10 cellular contexts compared by ENCODE assay signal in genomic region chr17:57370051-57370581, GRCh38.
DNase-seq lines count a peak whose midpoint lies in the region; ATAC-seq and TF ChIP-seq lines count a peak whose summit lies in the region.
"Had no signal": no experiment of that assay in that cellular context is flagged by ENCODE, and none has a peak within 500 bp of the region (broad histone marks: within the 10 kb centered on the region; RNA-seq: fewer than 3 reads in every experiment).

No MANE protein-coding gene starts in this region.

- peak overlapping the region; percentile 87; the same call in 1 of the 2 replicates for H3K27ac ChIP-seq in MM.1S (ENCODE audit: low read length)

- H3K27ac Mint-ChIP-seq in activated naive CD8-positive, alpha-beta T cell treated with anti-CD3 and anti-CD28 coated beads, Interleukin-2, amount 50 U/mL, for 24 hours = peak overlapping the region; percentile 31
- H3K27ac Mint-ChIP-seq in activated naive CD8-positive, alpha-beta T cell treated with anti-CD3 and anti-CD28 coated beads for 36 hours = no peak overlapping the region
- H3K27ac Mint-ChIP-seq in activated T-helper 2 cell treated with anti-CD3 and anti-CD28 coated beads, Interferon-gamma antibody, Interleukin-2, Interleukin-4, amounts not matched to agents 10 μg/mL and 5 μg/mL and 100 μg/mL, durations not matched to agents 14 hours and 24 hours and 36 hours = no peak overlapping the region
- H3K27ac Mint-ChIP-seq: CD4-positive, alpha-beta T cell had no signal

- H3K36me3 ChIP-seq in MM.1S (replicated peaks; ENCODE audit: insufficient read depth, low read length) = no peaks in the 10 kb centered on the region

- peaks cover 14% of the 10 kb centered on the region for H3K36me3 Mint-ChIP-seq in activated naive CD8-positive, alpha-beta T cell treated with anti-CD3 and anti-CD28 coated beads, Interleukin-2, amount 50 U/mL, for 24 hours (ENCODE audit: low read depth)
- H3K36me3 Mint-ChIP-seq in activated naive CD8-positive, alpha-beta T cell treated with anti-CD3 and anti-CD28 coated beads for 36 hours = peaks cover 27% of the 10 kb centered on the region
- peaks cover 29% of the 10 kb centered on the region for H3K36me3 Mint-ChIP-seq in activated T-helper 2 cell treated with anti-CD3 and anti-CD28 coated beads, Interferon-gamma antibody, Interleukin-2, Interleukin-4, amounts not matched to agents 10 μg/mL and 5 μg/mL and 100 μg/mL, durations not matched to agents 14 hours and 24 hours and 36 hours (ENCODE audit: low read depth)

- H3K4me2 ChIP-seq in MM.1S (ENCODE audit: low read depth, low read length) = no peak overlapping the region

- H3K27me3 ChIP-seq in MM.1S (replicated peaks; ENCODE audit: insufficient read depth, low read length) = no peaks in the 10 kb centered on the region

- H3K27me3 Mint-ChIP-seq in activated naive CD8-positive, alpha-beta T cell treated with anti-CD3 and anti-CD28 coated beads, Interleukin-2, amount 50 U/mL, for 24 hours = no peaks in the 10 kb centered on the region
- no peaks in the 10 kb centered on the region for H3K27me3 Mint-ChIP-seq in activated naive CD8-positive, alpha-beta T cell treated with anti-CD3 and anti-CD28 coated beads for 36 hours
- H3K27me3 Mint-ChIP-seq in activated T-helper 2 cell treated with anti-CD3 and anti-CD28 coated beads, Interferon-gamma antibody, Interleukin-2, Interleukin-4, amounts not matched to agents 10 μg/mL and 5 μg/mL and 100 μg/mL, durations not matched to agents 14 hours and 24 hours and 36 hours (ENCODE audit: low read depth) = no peaks in the 10 kb centered on the region
- H3K27me3 Mint-ChIP-seq: CD4-positive, alpha-beta T cell had no signal

- no peak overlapping the region for H3K4me3 Mint-ChIP-seq in activated naive CD8-positive, alpha-beta T cell treated with anti-CD3 and anti-CD28 coated beads, Interleukin-2, amount 50 U/mL, for 24 hours
- no peak overlapping the region for H3K4me3 Mint-ChIP-seq in activated naive CD8-positive, alpha-beta T cell treated with anti-CD3 and anti-CD28 coated beads for 36 hours
- no peak overlapping the region for H3K4me3 Mint-ChIP-seq in activated T-helper 2 cell treated with anti-CD3 and anti-CD28 coated beads, Interferon-gamma antibody, Interleukin-2, Interleukin-4, amounts not matched to agents 10 μg/mL and 5 μg/mL and 100 μg/mL, durations not matched to agents 14 hours and 24 hours and 36 hours (ENCODE audit: low read depth)
- H3K4me3 Mint-ChIP-seq: CD4-positive, alpha-beta T cell had no signal

- no peaks in the 10 kb centered on the region for H4K20me1 ChIP-seq in MM.1S (ENCODE audit: insufficient read depth, low read length)

- DNase-seq in activated naive CD8-positive, alpha-beta T cell treated with anti-CD3 and anti-CD28 coated beads, Interleukin-2, amount 50 U/mL, for 24 hours = no peak
- DNase-seq in activated naive CD8-positive, alpha-beta T cell treated with anti-CD3 and anti-CD28 coated beads for 36 hours = no peak
- no peak for DNase-seq in MM.1S
- DNase-seq in foreskin fibroblast = peak; percentile 38 to 62
- peak; percentile 57 for DNase-seq in ureter (ENCODE audit: low spot score)
- no peak for DNase-seq in GM20000 (ENCODE audit: low spot score)
- DNase-seq in DMS153 treated with DMSO at 0.1 percent for 48 hours (lab: John Stamatoyannopoulos, UW; ENCODE audit: unreplicated experiment) = no peak
- DNase-seq in activated T-helper 2 cell treated with anti-CD3 and anti-CD28 coated beads, Interferon-gamma antibody, Interleukin-2, Interleukin-4, amounts not matched to agents 10 μg/mL and 5 μg/mL and 100 μg/mL, durations not matched to agents 14 hours and 24 hours and 36 hours (ENCODE audit: low spot score) = no peak
- DNase-seq: CD4-positive, alpha-beta T cell; central memory CD4-positive, alpha-beta T cell had no signal

- no peak overlapping the region for H3K9ac ChIP-seq in MM.1S (ENCODE audit: low read length)

- TF ChIP-seq CTCF in MM.1S (IDR thresholded peaks at IDR 0.05; ENCODE audit: low read length) = no peak
- TF ChIP-seq CTCF in foreskin fibroblast (IDR thresholded peaks at IDR 0.05; ENCODE audit: low read depth, low read length) = no peak
- TF ChIP-seq CTCF in GM20000 (IDR thresholded peaks at IDR 0.05; ENCODE audit: extremely low read depth, missing control alignments) = no peak

- intact Hi-C loops in activated T-helper 2 cell treated with anti-CD3 and anti-CD28 coated beads, Interferon-gamma antibody, Interleukin-2, Interleukin-4, amounts not matched to agents 10 μg/mL and 5 μg/mL and 100 μg/mL, durations not matched to agents 14 hours and 24 hours and 36 hours (cut with micrococcal nuclease) = no loop called here

- H3K4me1 Mint-ChIP-seq in activated naive CD8-positive, alpha-beta T cell treated with anti-CD3 and anti-CD28 coated beads, Interleukin-2, amount 50 U/mL, for 24 hours = peaks cover 35% of the 10 kb centered on the region
- peaks cover 27% of the 10 kb centered on the region for H3K4me1 Mint-ChIP-seq in activated naive CD8-positive, alpha-beta T cell treated with anti-CD3 and anti-CD28 coated beads for 36 hours
- H3K4me1 Mint-ChIP-seq in activated T-helper 2 cell treated with anti-CD3 and anti-CD28 coated beads, Interferon-gamma antibody, Interleukin-2, Interleukin-4, amounts not matched to agents 10 μg/mL and 5 μg/mL and 100 μg/mL, durations not matched to agents 14 hours and 24 hours and 36 hours (ENCODE audit: low read depth) = peaks cover 20% of the 10 kb centered on the region

- no peaks in the 10 kb centered on the region for H3K9me2 ChIP-seq in MM.1S (replicated peaks; ENCODE audit: insufficient read depth, low read length)

- H3K4me3 ChIP-seq in MM.1S (ENCODE audit: low read length) = no peak overlapping the region
- no peak overlapping the region for H3K4me3 ChIP-seq in foreskin fibroblast (ENCODE audit: low read depth in 1 of 2, low read length in 2 of 2)

- no peak overlapping the region for H2AFZ ChIP-seq in MM.1S (ENCODE audit: low read length)

- ATAC-seq in activated naive CD8-positive, alpha-beta T cell treated with anti-CD3 and anti-CD28 coated beads, Interleukin-2, amount 50 U/mL, for 24 hours = no peak

- peaks cover 25% of the 10 kb centered on the region for H3K4me1 ChIP-seq in MM.1S (ENCODE audit: low read length)

- H3K9me3 ChIP-seq in MM.1S (replicated peaks; ENCODE audit: insufficient read depth, low read length) = no peaks in the 10 kb centered on the region

- H3K9me3 Mint-ChIP-seq in activated naive CD8-positive, alpha-beta T cell treated with anti-CD3 and anti-CD28 coated beads, Interleukin-2, amount 50 U/mL, for 24 hours = no peaks in the 10 kb centered on the region
- peaks cover 6% of the 10 kb centered on the region for H3K9me3 Mint-ChIP-seq in activated naive CD8-positive, alpha-beta T cell treated with anti-CD3 and anti-CD28 coated beads for 36 hours
- peaks cover 22% of the 10 kb centered on the region for H3K9me3 Mint-ChIP-seq in activated T-helper 2 cell treated with anti-CD3 and anti-CD28 coated beads, Interferon-gamma antibody, Interleukin-2, Interleukin-4, amounts not matched to agents 10 μg/mL and 5 μg/mL and 100 μg/mL, durations not matched to agents 14 hours and 24 hours and 36 hours
- H3K9me3 Mint-ChIP-seq: CD4-positive, alpha-beta T cell had no signal

- H3F3A ChIP-seq in MM.1S (ENCODE audit: insufficient read depth, low read length) = peaks cover 13% of the 10 kb centered on the region

- H3K79me2 ChIP-seq in MM.1S (ENCODE audit: low read length) = peaks cover 81% of the 10 kb centered on the region

Comparison
In these comparisons a context has a peak if more than half of its experiments do, and no peak if none do; other contexts are left out.
1. DNase-seq: peak in foreskin fibroblast (2 of 2) and ureter (single experiment); none in activated naive CD8-positive, alpha-beta T cell treated with anti-CD3 and anti-CD28 coated beads, Interleukin-2, amount 50 U/mL, for 24 hours (single experiment), activated naive CD8-positive, alpha-beta T cell treated with anti-CD3 and anti-CD28 coated beads for 36 hours (single experiment), MM.1S (single experiment), GM20000 (single experiment), DMS153 treated with DMSO at 0.1 percent for 48 hours (single experiment) and activated T-helper 2 cell treated with anti-CD3 and anti-CD28 coated beads, Interferon-gamma antibody, Interleukin-2, Interleukin-4, amounts not matched to agents 10 μg/mL and 5 μg/mL and 100 μg/mL, durations not matched to agents 14 hours and 24 hours and 36 hours (single experiment).